In genomic region chr18:23059541-23060465, GRCh38 we compare ENCODE assay signal across 30 cellular contexts.
DNase-seq lines count a peak whose midpoint lies in the region; ATAC-seq and TF ChIP-seq lines count a peak whose summit lies in the region.
"Had no signal": no experiment of that assay in that cellular context is flagged by ENCODE, and none has a peak within 500 bp of the region (broad histone marks: within the 10 kb centered on the region; RNA-seq: fewer than 3 reads in every experiment).

No MANE protein-coding gene starts in this region.

- ATAC-seq in IMR-90 (ENCODE audit: low read depth): no peak; the same call in 1 of the 2 replicates
- ATAC-seq: left lung, right cardiac atrium had no signal

- peak overlapping the region; percentile 46 for H2AFZ ChIP-seq in IMR-90 (replicated peaks; ENCODE audit: low read length, poor library complexity)

- dilution Hi-C loops in IMR-90 (cut with HindIII; ENCODE audit: low sequenced_read_pairs, unreplicated experiment): no loop called here

- H3K4me2 ChIP-seq in IMR-90 (ENCODE audit: low read depth, low read length) (no peak overlapping the region; the same call in 1 of the 2 replicates), skeletal muscle satellite cell (ENCODE audit: low read length) (peak overlapping the region; percentile 70)

- H3K36me3 Mint-ChIP-seq in activated T-cell treated with anti-CD3 and anti-CD28 coated beads, Interleukin-2, amount 50 U/mL, for 24 hours (ENCODE audit: low read depth): no peaks in the 10 kb centered on the region
- H3K36me3 Mint-ChIP-seq: CD14-positive monocyte had no signal

- intact Hi-C loops in IMR-90 (cut with micrococcal nuclease): no loop called here

- in situ Hi-C loops in IMR-90 (cut with MboI; ENCODE audit: low sequenced_read_pairs): no loop called here

- H2AK5ac ChIP-seq in IMR-90 (ENCODE audit: low read depth, low read length): peak overlapping the region; percentile 31; the same call in 1 of the 2 replicates

- peak overlapping the region; percentile 42; the same call in 1 of the 2 replicates for H4K5ac ChIP-seq in IMR-90 (ENCODE audit: low read depth, low read length)

- peak overlapping the region; percentile 77 for H2BK20ac ChIP-seq in IMR-90 (ENCODE audit: low read depth, low read length)

- H3K4me3 ChIP-seq in IMR-90 (ENCODE audit: insufficient read depth, low read depth, low read length) (no peak overlapping the region), skeletal muscle satellite cell (ENCODE audit: low read length) (peak overlapping the region; percentile 14)
- H3K4me3 ChIP-seq: breast epithelium, left lung, SJCRH30, tibial artery had no signal

- CTCF ChIA-PET in IMR-90 (lab: Yijun Ruan, JAX): no interaction called here

- WGBS in IMR-90 (ENCODE audit: extremely low coverage in 2 of 2, insufficient read length in 1 of 2), 2 experiments: no CpG with 5 or more reads among the region's 9 CpGs

- no TSS peak for BruUV-seq in IMR-90 (replicated peaks; lab: Mats Ljungman, UMichigan)

- peak overlapping the region; percentile 74 for H3K18ac ChIP-seq in IMR-90 (ENCODE audit: low read depth, low read length)

- H3K56ac ChIP-seq in IMR-90 (ENCODE audit: extremely low read depth, insufficient read depth, low read length): no peak overlapping the region

- DNase-seq in ELR (ENCODE audit: low read depth) (peak; percentile 34), IMR-90 (peak; percentile 26), cerebellar cortex (ENCODE audit: low spot score) (peak; percentile 20), erythroblast (lab: John Stamatoyannopoulos, UW) (no peak), dedifferentiated amniotic fluid mesenchymal stem cell (ENCODE audit: extremely low spot score) (no peak)
- DNase-seq in activated T-cell treated with anti-CD3 and anti-CD28 coated beads, Interleukin-2, amount 50 U/mL, for 24 hours: no peak
- DNase-seq: activated CD4-positive, alpha-beta T cell treated with anti-CD3 and anti-CD28 coated beads for 48 hours; activated CD8-positive, alpha-beta memory T cell treated with anti-CD3 and anti-CD28 coated beads for 24 hours; activated T-cell treated with anti-CD3 and anti-CD28 coated beads for 4 hours; DMS79 treated with DMSO at 0.1 percent for 48 hours; effector memory CD4-positive, alpha-beta T cell; foreskin fibroblast; Kasumi-1; left lung; NCI-H1436; NCI-H2081 treated with DMSO at 0.1 percent for 48 hours; NCI-H345; NCI-H774; posterior cingulate gyrus; right cardiac atrium; SJCRH30; stimulated activated CD4-positive, alpha-beta T cell treated with anti-CD3 and anti-CD28 coated beads, Interleukin-2, amount 100 ng/mL, for 48 hours; T1000; tibial artery; WERI-Rb-1 had no signal

- no peaks in the 10 kb centered on the region for H3K27me3 Mint-ChIP-seq in activated T-cell treated with anti-CD3 and anti-CD28 coated beads, Interleukin-2, amount 50 U/mL, for 24 hours
- H3K27me3 Mint-ChIP-seq: activated naive CD4-positive, alpha-beta T cell treated with anti-CD3 and anti-CD28 coated beads, Interleukin-2, amount 50 U/mL, for 24 hours had no signal

- H3K27me3 ChIP-seq in IMR-90 (ENCODE audit: control insufficient read depth, insufficient read depth, low read length): no peaks in the 10 kb centered on the region
- H3K27me3 ChIP-seq in skeletal muscle satellite cell (ENCODE audit: control insufficient read depth, insufficient read depth, low read length): no peaks in the 10 kb centered on the region
- H3K27me3 ChIP-seq: breast epithelium, left lung, SJCRH30, tibial artery had no signal

- H3K4ac ChIP-seq in IMR-90 (ENCODE audit: low read depth, low read length): peak overlapping the region; percentile 22; the same call in 1 of the 2 replicates

- H2BK5ac ChIP-seq in IMR-90 (ENCODE audit: low read depth, low read length, poor library complexity, severe bottlenecking): peak overlapping the region; percentile 46

- no peak overlapping the region for H2AK9ac ChIP-seq in IMR-90 (replicated peaks; ENCODE audit: low read depth, low read length, poor library complexity)

- no peaks in the 10 kb centered on the region for H4K20me1 ChIP-seq in IMR-90 (ENCODE audit: insufficient read depth, low read length)

- no peaks in the 10 kb centered on the region for H3K79me1 ChIP-seq in IMR-90 (ENCODE audit: low read depth in 1 of 2, low read length in 2 of 2)

- H3K36me3 ChIP-seq in IMR-90 (ENCODE audit: control insufficient read depth, insufficient read depth, low read length): no peaks in the 10 kb centered on the region
- H3K36me3 ChIP-seq in skeletal muscle satellite cell (ENCODE audit: insufficient read depth, low read length): no peaks in the 10 kb centered on the region
- H3K36me3 ChIP-seq: breast epithelium, left lung, SJCRH30, tibial artery, WERI-Rb-1 had no signal

- H2BK120ac ChIP-seq in IMR-90 (ENCODE audit: low read depth, low read length): peak overlapping the region; percentile 78

- H4K91ac ChIP-seq in IMR-90 (ENCODE audit: insufficient read depth, low read depth, low read length): peak overlapping the region; percentile 54

- H3K9ac ChIP-seq in IMR-90 (ENCODE audit: low read depth, low read length): no peak overlapping the region
- H3K9ac ChIP-seq in skeletal muscle satellite cell (ENCODE audit: low read depth, low read length): peak overlapping the region; percentile 20

- H3K27ac ChIP-seq in IMR-90 (ENCODE audit: insufficient read depth, low read length): no peak overlapping the region
- H3K27ac ChIP-seq: breast epithelium, HL-60, left lung, SJCRH30, tibial artery had no signal

- H3K4me3 Mint-ChIP-seq in activated T-cell treated with anti-CD3 and anti-CD28 coated beads, Interleukin-2, amount 50 U/mL, for 24 hours: no peak overlapping the region
- H3K4me3 Mint-ChIP-seq: activated naive CD4-positive, alpha-beta T cell treated with anti-CD3 and anti-CD28 coated beads, Interleukin-2, amount 50 U/mL, for 24 hours; CD14-positive monocyte had no signal

- H3K9me3 ChIP-seq in IMR-90 (ENCODE audit: control insufficient read depth, insufficient read depth, low read length) (peaks cover 3% of the 10 kb centered on the region), skeletal muscle satellite cell (replicated peaks; ENCODE audit: low read length) (no peaks in the 10 kb centered on the region)
- H3K9me3 ChIP-seq: breast epithelium, SJCRH30, tibial artery had no signal

- peak overlapping the region; percentile 31; the same call in 1 of the 2 replicates for H3K23ac ChIP-seq in IMR-90 (ENCODE audit: low read depth, low read length)

- H3K14ac ChIP-seq in IMR-90 (replicated peaks; ENCODE audit: low read depth, low read length): peak overlapping the region; percentile 35; the same call in 1 of the 2 replicates

- H3K4me1 ChIP-seq in IMR-90 (ENCODE audit: control insufficient read depth, insufficient read depth, low read length) (peaks cover 15% of the 10 kb centered on the region), skeletal muscle satellite cell (ENCODE audit: control insufficient read depth, insufficient read depth, low read length) (peaks cover 21% of the 10 kb centered on the region)
- H3K4me1 ChIP-seq: breast epithelium, left lung, SJCRH30, tibial artery had no signal

- no peak for TF ChIP-seq CTCF in IMR-90 (conservative IDR thresholded peaks at IDR 0.05; ENCODE audit: low read depth, low read length)

- TF ChIP-seq RAD21 in IMR-90 (IDR thresholded peaks at IDR 0.05; ENCODE audit: low read length): no peak

- H4K8ac ChIP-seq in IMR-90 (ENCODE audit: low read depth in 2 of 2, low read length in 2 of 2): peak overlapping the region; percentile 13 to 62; a peak in 2 of 4 replicates

- no peak overlapping the region for H3K27ac Mint-ChIP-seq in activated T-cell treated with anti-CD3 and anti-CD28 coated beads, Interleukin-2, amount 50 U/mL, for 24 hours
- H3K27ac Mint-ChIP-seq: activated naive CD4-positive, alpha-beta T cell treated with anti-CD3 and anti-CD28 coated beads, Interleukin-2, amount 50 U/mL, for 24 hours; CD14-positive monocyte had no signal

- H2BK15ac ChIP-seq in IMR-90 (ENCODE audit: low read depth, low read length): peak overlapping the region; percentile 12; the same call in 1 of the 3 replicates

- POLR2A ChIA-PET in IMR-90 (lab: Charles Lee; ENCODE audit: unreplicated experiment): no interaction called here

- H3K9me1 ChIP-seq in IMR-90 (ENCODE audit: insufficient read depth, low read length): no peaks in the 10 kb centered on the region; the same call in 1 of the 2 replicates

- H3K9me3 Mint-ChIP-seq in activated T-cell treated with anti-CD3 and anti-CD28 coated beads, Interleukin-2, amount 50 U/mL, for 24 hours: peaks cover 3% of the 10 kb centered on the region

- H3K4me1 Mint-ChIP-seq in activated T-cell treated with anti-CD3 and anti-CD28 coated beads, Interleukin-2, amount 50 U/mL, for 24 hours (ENCODE audit: low read depth): no peaks in the 10 kb centered on the region
- H3K4me1 Mint-ChIP-seq: activated naive CD4-positive, alpha-beta T cell treated with anti-CD3 and anti-CD28 coated beads, Interleukin-2, amount 50 U/mL, for 24 hours had no signal

- TF ChIP-seq POLR2A in IMR-90 (IDR thresholded peaks at IDR 0.05; ENCODE audit: low read depth, low read length) (no peak), erythroblast (IDR thresholded peaks at IDR 0.05; ENCODE audit: low read length) (no peak)

TF ChIP-seq in IMR-90, 13 proteins besides CTCF, POLR2A, EP300 and RAD21 (continues in another document):
- TF ChIP-seq CEBPB (IDR thresholded peaks at IDR 0.05; ENCODE audit: low read depth, low read length) (no peak), SMC3 (IDR thresholded peaks at IDR 0.05; ENCODE audit: low read depth, low read length) (no peak), BHLHE40 (IDR thresholded peaks at IDR 0.05; ENCODE audit: low read depth, low read length) (no peak), MAZ (IDR thresholded peaks at IDR 0.05; ENCODE audit: borderline replicate concordance, low read depth, low read length) (no peak), CHD1 (IDR thresholded peaks at IDR 0.05; ENCODE audit: low read depth, low read length) (no peak), NFE2L2 (IDR thresholded peaks at IDR 0.05; ENCODE audit: low read depth, low read length) (no peak)
- TF ChIP-seq, protein P1, sequence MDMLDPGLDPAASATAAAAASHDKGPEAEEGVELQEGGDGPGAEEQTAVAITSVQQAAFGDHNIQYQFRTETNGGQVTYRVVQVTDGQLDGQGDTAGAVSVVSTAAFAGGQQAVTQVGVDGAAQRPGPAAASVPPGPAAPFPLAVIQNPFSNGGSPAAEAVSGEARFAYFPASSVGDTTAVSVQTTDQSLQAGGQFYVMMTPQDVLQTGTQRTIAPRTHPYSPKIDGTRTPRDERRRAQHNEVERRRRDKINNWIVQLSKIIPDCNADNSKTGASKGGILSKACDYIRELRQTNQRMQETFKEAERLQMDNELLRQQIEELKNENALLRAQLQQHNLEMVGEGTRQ (IDR thresholded peaks at IDR 0.05; ENCODE audit: low read depth, low read length): no peak

Comparison
In these comparisons a context has a peak if more than half of its experiments do, and no peak if none do; other contexts are left out.
1. DNase-seq: peak in ELR (single experiment), IMR-90 (single experiment) and cerebellar cortex (single experiment); none in erythroblast (0 of 2), dedifferentiated amniotic fluid mesenchymal stem cell (single experiment) and activated T-cell treated with anti-CD3 and anti-CD28 coated beads, Interleukin-2, amount 50 U/mL, for 24 hours (single experiment).